Comparison of ENCODE assay signal across 12 cellular contexts in the genomic region with DNA sequence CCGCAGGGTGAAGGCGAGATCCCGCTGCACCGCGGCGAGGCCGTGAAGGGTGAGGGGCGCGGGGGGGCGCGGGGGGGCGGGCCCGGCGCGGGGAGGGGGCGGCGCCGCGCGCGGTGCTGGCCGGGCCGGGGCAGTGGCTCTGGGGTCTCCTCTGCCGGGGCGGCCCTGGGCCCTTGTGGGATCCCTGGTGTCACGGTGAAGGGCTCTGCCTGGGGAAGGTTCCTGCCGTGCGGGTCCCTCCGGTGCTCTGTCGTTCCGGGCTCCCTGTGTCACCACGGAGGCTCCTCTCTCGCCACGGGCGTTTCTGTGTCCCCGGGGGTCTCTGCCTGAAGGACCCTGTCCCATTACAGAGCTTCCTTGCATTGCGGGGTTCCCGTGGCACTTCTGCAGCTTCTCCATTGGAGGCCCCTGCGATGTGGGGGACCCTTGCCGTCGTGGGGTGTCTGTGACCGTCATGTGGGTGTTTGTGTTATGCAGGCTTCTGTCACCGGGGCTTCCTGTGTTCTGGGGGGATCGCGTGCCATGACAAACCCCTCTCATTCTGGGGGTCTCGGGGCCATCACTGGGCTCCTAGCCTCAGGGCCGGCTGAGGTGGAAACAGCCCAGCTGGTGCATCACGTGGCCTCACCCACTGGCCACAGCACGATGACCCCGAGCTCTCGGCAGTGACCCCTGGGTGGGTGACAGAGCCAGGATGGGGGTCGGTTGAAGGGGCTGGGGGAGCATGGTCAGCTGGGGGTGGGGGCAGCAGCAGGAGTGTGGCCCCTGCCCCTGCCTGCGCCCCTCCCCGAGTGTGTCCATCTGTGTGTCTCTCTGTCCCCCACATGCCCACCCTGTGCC. TPM values are rescaled to one million over a fixed set of nuclear protein-coding genes. Genes with fewer than 3 reads are reported as not detected.
A peak's percentile ranks its signal among the peaks of the same experiment; 100 is the strongest.
DNase-seq lines count a peak whose midpoint lies in the region; ATAC-seq and TF ChIP-seq lines count a peak whose summit lies in the region.
"Had no signal": no experiment of that assay in that cellular context is flagged by ENCODE, and none has a peak within 500 bp of the region (broad histone marks: within the 10 kb centered on the region; RNA-seq: fewer than 3 reads in every experiment).

No MANE protein-coding gene starts in this region.

- TF ChIP-seq POLR2A in ovary (IDR thresholded peaks at IDR 0.05), result no peak

- peaks cover 12 to 17% (median 12%) of the 10 kb centered on the region in 3 donors for H3K4me1 Mint-ChIP-seq in T-cell

- no peaks in the 10 kb centered on the region for H3K9me3 Mint-ChIP-seq in T-cell
- H3K9me3 Mint-ChIP-seq: activated naive CD8-positive, alpha-beta T cell treated with anti-CD3 and anti-CD28 coated beads for 36 hours had no signal

- intact Hi-C loops in ovary (cut with DNase I), result no loop called here

- no peaks in the 10 kb centered on the region for H3K9me3 ChIP-seq in ovary
- H3K9me3 ChIP-seq: tibial artery had no signal

- peaks cover 0 to 3% of the 10 kb centered on the region in 2 donors for H3K27me3 Mint-ChIP-seq in T-cell
- H3K27me3 Mint-ChIP-seq: activated naive CD8-positive, alpha-beta T cell treated with anti-CD3 and anti-CD28 coated beads for 36 hours had no signal

- no peak overlapping the region for H3K4me3 Mint-ChIP-seq in T-cell
- H3K4me3 Mint-ChIP-seq: activated naive CD8-positive, alpha-beta T cell treated with anti-CD3 and anti-CD28 coated beads for 36 hours had no signal

- 15 to 31% (median 24%) methylated on average over 26 to 54 of the region's 54 CpGs for WGBS in ovary, 3 donors

- no peak overlapping the region for H3K27ac Mint-ChIP-seq in T-cell
- H3K27ac Mint-ChIP-seq: activated naive CD8-positive, alpha-beta T cell treated with anti-CD3 and anti-CD28 coated beads for 36 hours had no signal

- no peak overlapping the region for H3K27ac ChIP-seq in ovary
- H3K27ac ChIP-seq: KMS-11, tibial artery had no signal

- H3K4me3 ChIP-seq in foreskin fibroblast (ENCODE audit: low read depth in 1 of 2, low read length in 2 of 2) (peak overlapping the region; percentile 42 to 60), ovary (peak overlapping the region; percentile 12)

- H3K36me3 ChIP-seq in ovary, result no peaks in the 10 kb centered on the region
- H3K36me3 ChIP-seq: tibial artery had no signal

- POLR2A ChIA-PET in T-cell (lab: Charles Lee), result no interaction called here

- no peak for ATAC-seq in GM18520 (IDR thresholded peaks at IDR 0.05; ENCODE audit: unreplicated experiment)
- no peak for ATAC-seq in T-cell (replicated peaks in 1 of 4)

- TF ChIP-seq CTCF in foreskin fibroblast (IDR thresholded peaks at IDR 0.05; ENCODE audit: low read depth, low read length), result no peak
- no peak for TF ChIP-seq CTCF in ovary (IDR thresholded peaks at IDR 0.05)

- CTCF ChIA-PET in T-cell (lab: Charles Lee), result interaction anchor here in 1 of 2 donors (0.7 kb wide), 1 partner anchor 59 kb away, joined by 9 read pairs; no protein-coding TSS in a partner anchor

- no peaks in the 10 kb centered on the region for H3K27me3 ChIP-seq in ovary

- peak; percentile 53 for DNase-seq in AG08396 (ENCODE audit: low spot score)
- DNase-seq in RKO (ENCODE audit: low spot score), result peak; percentile 21
- no peak for DNase-seq in foreskin fibroblast
- DNase-seq in ovary, result peak in 3 of 5 donors; percentile 5 to 23 (median 8)
- no peak for DNase-seq in occipital lobe (lab: John Stamatoyannopoulos, UW)
- DNase-seq in T-cell, result no peak
- DNase-seq in nucleus accumbens (lab: John Stamatoyannopoulos, UW), result no peak
- DNase-seq: activated naive CD8-positive, alpha-beta T cell treated with anti-CD3 and anti-CD28 coated beads for 36 hours; NCI-H748 treated with DMSO at 0.1 percent for 48 hours; tibial artery had no signal

- peaks cover 5% of the 10 kb centered on the region for H3K4me1 ChIP-seq in ovary (ENCODE audit: insufficient read depth)

- H3K36me3 Mint-ChIP-seq in T-cell, result no peaks in the 10 kb centered on the region
- H3K36me3 Mint-ChIP-seq: activated naive CD8-positive, alpha-beta T cell treated with anti-CD3 and anti-CD28 coated beads for 36 hours had no signal

- TF ChIP-seq EP300 in ovary (IDR thresholded peaks at IDR 0.05), result no peak

RNA-seq across cellular contexts. Expression of a gene that starts 25.3 kb away (rescaled TPM):
- total RNA-seq in ovary (10 to 100 TPM in 2 of 7 donors, 1 to 10 TPM in 5; 2.6 to 23.2 (median 6.2) TPM), occipital lobe (6.2 TPM), T-cell (under 1 TPM; 0.22 to 0.47 (median 0.28) TPM)
- 1 to 10 TPM; 2.7 to 9.8 TPM for polyA plus RNA-seq in ovary

RNA-seq across cellular contexts. Expression of a gene that starts 40.1 kb away (rescaled TPM):
- total RNA-seq in ovary (1 to 10 TPM in 1 of 7 donors, under 1 TPM in 2, not detected in 4; 0.25 to 1.3 (median 0.64) TPM), occipital lobe (not detected), T-cell (not detected)
- polyA plus RNA-seq in ovary, result under 1 TPM; 0.33 TPM
- total RNA-seq: activated naive CD8-positive, alpha-beta T cell treated with anti-CD3 and anti-CD28 coated beads for 36 hours had no signal

Comparison
In these comparisons a context has a peak if more than half of its experiments do, and no peak if none do; other contexts are left out.
1. DNase-seq: peak in AG08396 (single experiment), RKO (single experiment) and ovary (3 of 5); none in foreskin fibroblast (0 of 2), occipital lobe (single experiment), T-cell (0 of 34) and nucleus accumbens (0 of 56).